ENCODE assay signal across 14 cellular contexts in genomic region chr10:23540401-23540800, GRCh38.
DNase-seq lines count a peak whose midpoint lies in the region; ATAC-seq lines count a peak whose summit lies in the region.
"Had no signal": no experiment of that assay in that cellular context is flagged by ENCODE, and none has a peak within 500 bp of the region (broad histone marks: within the 10 kb centered on the region; RNA-seq: fewer than 3 reads in every experiment).

No MANE protein-coding gene starts in this region.

- H3K9me3 Mint-ChIP-seq in activated naive CD4-positive, alpha-beta T cell treated with anti-CD3 and anti-CD28 coated beads, Interleukin-2, amount 50 U/mL, for 24 hours: peaks cover 10% of the 10 kb centered on the region
- H3K9me3 Mint-ChIP-seq in activated naive CD8-positive, alpha-beta T cell treated with anti-CD3 and anti-CD28 coated beads, Interleukin-2, amount 50 U/mL, for 24 hours: peaks cover 22% of the 10 kb centered on the region

- peak overlapping the region; percentile 53 for H3K4me3 Mint-ChIP-seq in activated naive CD4-positive, alpha-beta T cell treated with anti-CD3 and anti-CD28 coated beads, Interleukin-2, amount 50 U/mL, for 24 hours
- H3K4me3 Mint-ChIP-seq in activated naive CD8-positive, alpha-beta T cell treated with anti-CD3 and anti-CD28 coated beads, Interleukin-2, amount 50 U/mL, for 24 hours: no peak overlapping the region

- peak overlapping the region; percentile 87 for H3K27ac Mint-ChIP-seq in activated naive CD4-positive, alpha-beta T cell treated with anti-CD3 and anti-CD28 coated beads, Interleukin-2, amount 50 U/mL, for 24 hours
- H3K27ac Mint-ChIP-seq in activated naive CD8-positive, alpha-beta T cell treated with anti-CD3 and anti-CD28 coated beads, Interleukin-2, amount 50 U/mL, for 24 hours: peak overlapping the region; percentile 65

- peaks cover 3% of the 10 kb centered on the region for H3K36me3 Mint-ChIP-seq in activated naive CD4-positive, alpha-beta T cell treated with anti-CD3 and anti-CD28 coated beads, Interleukin-2, amount 50 U/mL, for 24 hours
- peaks cover 20% of the 10 kb centered on the region for H3K36me3 Mint-ChIP-seq in activated naive CD8-positive, alpha-beta T cell treated with anti-CD3 and anti-CD28 coated beads, Interleukin-2, amount 50 U/mL, for 24 hours (ENCODE audit: low read depth)

- DNase-seq in activated naive CD4-positive, alpha-beta T cell treated with Interleukin-2 at 50 U/mL for 16 hours: no peak
- peak; percentile 73 to 91 for DNase-seq in NOMO-1 (lab: John Stamatoyannopoulos, UW; ENCODE audit: unreplicated experiment in 2 of 2)
- DNase-seq in activated naive CD8-positive, alpha-beta T cell treated with anti-CD3 and anti-CD28 coated beads, Interleukin-2, amount 50 U/mL, for 24 hours: no peak
- peak; percentile 42 for DNase-seq in superior temporal gyrus (ENCODE audit: extremely low spot score)
- no peak for DNase-seq in cardiac septum (ENCODE audit: low spot score)
- no peak for DNase-seq in RKO (ENCODE audit: low spot score)
- DNase-seq: activated CD4-positive, alpha-beta T cell treated with anti-CD3 and anti-CD28 coated beads, Interleukin-2, amount 50 U/mL, for 48 hours; colonic mucosa; mesenchymal stem cell; NCI-H2081; pancreas had no signal

- no peak for ATAC-seq in activated naive CD8-positive, alpha-beta T cell treated with anti-CD3 and anti-CD28 coated beads, Interleukin-2, amount 50 U/mL, for 24 hours
- ATAC-seq in HG03442 (IDR thresholded peaks at IDR 0.05; ENCODE audit: unreplicated experiment): no peak
- ATAC-seq: K562, pancreas had no signal

- intact Hi-C loops in cardiac septum (cut with DNase I): no loop called here

- H3K27me3 Mint-ChIP-seq in activated naive CD4-positive, alpha-beta T cell treated with anti-CD3 and anti-CD28 coated beads, Interleukin-2, amount 50 U/mL, for 24 hours: no peaks in the 10 kb centered on the region
- H3K27me3 Mint-ChIP-seq in activated naive CD8-positive, alpha-beta T cell treated with anti-CD3 and anti-CD28 coated beads, Interleukin-2, amount 50 U/mL, for 24 hours: no peaks in the 10 kb centered on the region

- peaks cover 55% of the 10 kb centered on the region for H3K4me1 Mint-ChIP-seq in activated naive CD4-positive, alpha-beta T cell treated with anti-CD3 and anti-CD28 coated beads, Interleukin-2, amount 50 U/mL, for 24 hours
- peaks cover 72% of the 10 kb centered on the region for H3K4me1 Mint-ChIP-seq in activated naive CD8-positive, alpha-beta T cell treated with anti-CD3 and anti-CD28 coated beads, Interleukin-2, amount 50 U/mL, for 24 hours

Comparison
In these comparisons a context has a peak if more than half of its experiments do, and no peak if none do; other contexts are left out.
1. DNase-seq: peak in NOMO-1 (2 of 2) and superior temporal gyrus (single experiment); none in activated naive CD4-positive, alpha-beta T cell treated with Interleukin-2 at 50 U/mL for 16 hours (single experiment), activated naive CD8-positive, alpha-beta T cell treated with anti-CD3 and anti-CD28 coated beads, Interleukin-2, amount 50 U/mL, for 24 hours (single experiment), cardiac septum (single experiment) and RKO (single experiment).